In the genomic region with DNA sequence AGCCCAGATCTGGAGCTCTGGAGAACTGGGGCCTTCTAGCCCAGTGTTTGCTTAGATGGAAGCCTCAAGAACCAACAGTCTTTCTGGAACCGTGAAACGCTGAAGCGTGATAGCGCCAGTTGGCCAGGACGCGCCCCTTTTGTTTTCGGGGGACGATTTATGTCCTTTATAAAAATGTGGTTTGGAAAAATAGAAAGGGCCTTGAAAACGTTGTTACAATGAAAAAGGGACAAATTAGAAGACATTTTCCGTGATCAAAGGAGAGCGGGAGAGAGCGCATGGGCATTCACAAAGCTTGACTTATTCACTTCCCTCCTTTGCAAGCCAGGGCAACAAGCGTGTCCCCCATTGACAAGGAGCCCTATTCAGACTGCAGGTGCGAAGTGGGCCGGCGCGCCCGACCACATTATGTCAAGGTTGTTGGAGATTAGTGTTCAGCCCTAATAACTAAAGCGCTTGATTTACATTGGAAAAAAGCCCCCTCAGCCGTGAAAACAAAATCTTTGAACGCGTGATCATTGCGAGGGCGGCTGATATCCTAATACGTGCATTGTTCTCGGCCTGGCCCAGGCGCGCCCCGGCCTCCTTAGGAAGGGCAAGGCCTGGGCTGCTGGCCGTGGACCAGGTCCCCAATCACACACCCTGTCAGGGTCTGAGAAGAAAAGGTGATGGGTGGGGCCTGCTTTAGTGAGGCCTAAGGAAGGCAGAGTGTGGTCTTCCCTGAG, we compare ENCODE assay signal across 22 cellular contexts. TPM values are rescaled to one million over a fixed set of nuclear protein-coding genes. Genes with fewer than 3 reads are reported as not detected.
A peak's percentile ranks its signal among the peaks of the same experiment; 100 is the strongest.
DNase-seq lines count a peak whose midpoint lies in the region; ATAC-seq and TF ChIP-seq lines count a peak whose summit lies in the region.
"Had no signal": no experiment of that assay in that cellular context is flagged by ENCODE, and none has a peak within 500 bp of the region (broad histone marks: within the 10 kb centered on the region; RNA-seq: fewer than 3 reads in every experiment).

No MANE protein-coding gene starts in this region.

- no peak overlapping the region for H3K27ac Mint-ChIP-seq in osteocyte (ENCODE audit: unreplicated experiment)
- H3K27ac Mint-ChIP-seq: CD8-positive, alpha-beta T cell; HFFc6 had no signal

- H3K4me3 ChIP-seq in right atrium auricular region = no peak overlapping the region
- H3K4me3 ChIP-seq in iPS-15b (ENCODE audit: low read depth, low read length) = peak overlapping the region; percentile 14
- H3K4me3 ChIP-seq: SJSA1 had no signal

- H3K4me1 ChIP-seq in right atrium auricular region = no peaks in the 10 kb centered on the region
- H3K4me1 ChIP-seq in iPS-15b (ENCODE audit: control insufficient read depth, insufficient read depth, low read length) = peaks cover 34% of the 10 kb centered on the region
- H3K4me1 ChIP-seq: SJSA1 had no signal

- no peak for ATAC-seq in HG02938 (IDR thresholded peaks at IDR 0.05; ENCODE audit: unreplicated experiment)
- ATAC-seq: CD8-positive, alpha-beta T cell; Right ventricle myocardium inferior had no signal

- peaks cover 24% of the 10 kb centered on the region for H3K27me3 Mint-ChIP-seq in osteocyte (ENCODE audit: unreplicated experiment)

- H3K9me3 ChIP-seq in right atrium auricular region (no peaks in the 10 kb centered on the region), iPS-15b (ENCODE audit: control insufficient read depth, insufficient read depth, low read length) (no peaks in the 10 kb centered on the region)
- H3K9me3 ChIP-seq: SJSA1 had no signal

- peak; percentile 42 for DNase-seq in right atrium auricular region (ENCODE audit: low spot score)
- no peak for DNase-seq in cardiac septum (ENCODE audit: low spot score)
- peak; percentile 54 for DNase-seq in osteocyte (ENCODE audit: extremely low spot score, unreplicated experiment)
- DNase-seq in HUDEP-2 (lab: John Stamatoyannopoulos, UW; ENCODE audit: unreplicated experiment in 76 of 76) = no peak
- DNase-seq in NCI-H2081 treated with DMSO at 0.1 percent for 48 hours (lab: John Stamatoyannopoulos, UW) = no peak
- no peak for DNase-seq in NCI-H345 treated with DMSO at 0.1 percent for 48 hours (lab: John Stamatoyannopoulos, UW; ENCODE audit: unreplicated experiment)
- DNase-seq: ACHN; C1 segment of cervical spinal cord; CD8-positive, alpha-beta T cell; HFFc6; Kasumi-1; NCI-H1694; NCI-H2081; NCI-H2171 treated with DMSO at 0.1 percent for 48 hours; NCI-H446; NCI-H526 had no signal

- H3K9ac ChIP-seq in iPS-15b (ENCODE audit: low read depth, low read length) = no peak overlapping the region

- H3K27me3 ChIP-seq in right atrium auricular region (peaks cover 31 to 39% of the 10 kb centered on the region in 2 donors), iPS-15b (ENCODE audit: control insufficient read depth, insufficient read depth, low read length) (peaks cover 92% of the 10 kb centered on the region)

- no peak overlapping the region for H3K4me3 Mint-ChIP-seq in osteocyte (ENCODE audit: unreplicated experiment)
- H3K4me3 Mint-ChIP-seq: CD8-positive, alpha-beta T cell; HFFc6 had no signal

- H3K36me3 Mint-ChIP-seq in osteocyte (ENCODE audit: unreplicated experiment) = peaks cover 4% of the 10 kb centered on the region
- H3K36me3 Mint-ChIP-seq: CD8-positive, alpha-beta T cell had no signal

- H3K27ac ChIP-seq in right atrium auricular region = no peak overlapping the region
- H3K27ac ChIP-seq: 22Rv1, SJSA1 had no signal

- intact Hi-C loops in cardiac septum (cut with DNase I) = no loop called here

- H3K9me3 Mint-ChIP-seq in osteocyte (ENCODE audit: unreplicated experiment) = no peaks in the 10 kb centered on the region
- H3K9me3 Mint-ChIP-seq: CD8-positive, alpha-beta T cell; HFFc6 had no signal

- no peak for TF ChIP-seq CTCF in right atrium auricular region (IDR thresholded peaks at IDR 0.05)
- no peak for TF ChIP-seq CTCF in osteocyte (IDR thresholded peaks at IDR 0.05)

- no peaks in the 10 kb centered on the region for H3K36me3 ChIP-seq in right atrium auricular region
- no peaks in the 10 kb centered on the region for H3K36me3 ChIP-seq in iPS-15b (ENCODE audit: control insufficient read depth, insufficient read depth, low read length)
- H3K36me3 ChIP-seq: SJSA1 had no signal

- no peaks in the 10 kb centered on the region for H3K4me1 Mint-ChIP-seq in osteocyte (ENCODE audit: unreplicated experiment)

RNA-seq across cellular contexts. Expression of gene ZIC4, which starts 25.9 kb away (rescaled TPM):
- total RNA-seq in right atrium auricular region (not detected), cardiac septum (not detected), osteocyte (8.6 and 8.8 TPM in 2 replicates)
- total RNA-seq: CD8-positive, alpha-beta T cell; MCF 10A; Right ventricle myocardium inferior had no signal

RNA-seq across cellular contexts. Expression of gene ZIC1, which starts 28.7 kb away (rescaled TPM):
- total RNA-seq in right atrium auricular region = under 1 TPM in 1 of 2 donors, not detected in 1; 0.04 TPM
- not detected for total RNA-seq in cardiac septum
- 89.9 and 96.9 TPM in 2 replicates for total RNA-seq in osteocyte
- total RNA-seq: CD8-positive, alpha-beta T cell; MCF 10A; Right ventricle myocardium inferior had no signal

Comparison
In these comparisons a context has a peak if more than half of its experiments do, and no peak if none do; other contexts are left out.
1. DNase-seq: peak in right atrium auricular region (single experiment) and osteocyte (single experiment); none in cardiac septum (single experiment), HUDEP-2 (0 of 76), NCI-H2081 treated with DMSO at 0.1 percent for 48 hours (single experiment) and NCI-H345 treated with DMSO at 0.1 percent for 48 hours (single experiment).
2. RNA of gene ZIC1, which starts 28.7 kb away (total RNA-seq): 89.9 to 96.9 TPM in osteocyte; 0.04 TPM in right atrium auricular region and not detected in cardiac septum (single experiment); every median in the first group is over 10 times any median in the second.